Comparison of ENCODE assay signal across 8 cellular contexts in genomic region chrX:71365876-71366673, GRCh38. TPM values are rescaled to one million over a fixed set of nuclear protein-coding genes. Genes with fewer than 3 reads are reported as not detected.
DNase-seq lines count a peak whose midpoint lies in the region; ATAC-seq and TF ChIP-seq lines count a peak whose summit lies in the region.

TSS of gene TAF1 (plus strand) at chrX:71366357. CDS start at chrX:71366375, 18 bp downstream.

- no peaks in the 10 kb centered on the region for H3K9me2 ChIP-seq in PC-9 (ENCODE audit: insufficient read depth)

- H4K20me1 ChIP-seq in PC-9 (ENCODE audit: insufficient read depth) = peaks cover 5% of the 10 kb centered on the region; the same call in 1 of the 2 replicates

- peak within 1 kb of the TSS; percentile 87 for H3K4me3 ChIP-seq in Jurkat, Clone E6-1 (ENCODE audit: low read length)
- peak within 1 kb of the TSS; percentile 92 for H3K4me3 ChIP-seq in PC-9
- peak within 1 kb of the TSS; percentile 51 for H3K4me3 ChIP-seq in mucosa of descending colon

- no peaks in the 10 kb centered on the region for H3K9me3 ChIP-seq in PC-9 (ENCODE audit: insufficient read depth, low read depth)
- no peaks in the 10 kb centered on the region for H3K9me3 ChIP-seq in mucosa of descending colon

- no TSS peak for BruUV-seq in PC-9 (replicated peaks; lab: Mats Ljungman, UMichigan)

- POLR2A ChIA-PET in PC-9 (lab: Charles Lee; ENCODE audit: unreplicated experiment) = interaction anchor here (0.5 to 1.1 kb wide), 12 partner anchors 19 to 1080 kb away, joined by 4 to 14 read pairs (median 5); partner anchors contain the start of genes KIF4A, NONO, PDZD11 and ZMYM3

- no peaks in the 10 kb centered on the region for H3K27me3 ChIP-seq in PC-9 (ENCODE audit: insufficient read depth, low read depth)

- DNase-seq in DMS153 (lab: John Stamatoyannopoulos, UW) (peak; percentile 96), PC-9 (peak; percentile 91 to 97), epithelial cell of prostate (ENCODE audit: low read depth, low spot score) (peak; percentile 91), mucosa of descending colon (peak; percentile 91 to 96 (median 94))
- DNase-seq in Jurkat, Clone E6-1 (ENCODE audit: low read depth, low spot score) = peak; percentile 97
- peak; percentile 81 for DNase-seq in activated T-cell treated with anti-CD3 and anti-CD28 coated beads, Interleukin-2, amount 50 U/mL, for 1 hour
- DNase-seq in stimulated activated CD8-positive, alpha-beta memory T cell treated with anti-CD3 and anti-CD28 coated beads, Interleukin-4, amount 100 ng/mL, for 24 hours (ENCODE audit: low read depth) = peak; percentile 82

- ATAC-seq in GM21619 (IDR thresholded peaks at IDR 0.05; ENCODE audit: unreplicated experiment) (peak; percentile 82), mucosa of descending colon (peak; percentile 94)

- H3K79me2 ChIP-seq in PC-9 (ENCODE audit: low read depth) = peaks cover 45% of the 10 kb centered on the region

- H3K36me3 ChIP-seq in PC-9 (ENCODE audit: low read depth) (peaks cover 6% of the 10 kb centered on the region; the same call in 1 of the 2 replicates), mucosa of descending colon (ENCODE audit: low read depth) (no peaks in the 10 kb centered on the region)

- CTCF ChIA-PET in PC-9 (lab: Charles Lee) = interaction anchor here (0.6 kb wide), 3 partner anchors 112 to 1979 kb away, joined by 3 to 4 read pairs (median 3); partner anchors contain the start of gene ZMYM3

- intact Hi-C loops in PC-9 (cut with micrococcal nuclease; ENCODE audit: unreplicated experiment) = loop anchor here (1.0 kb wide), 1 partner anchor 112 kb away; the partner anchor contains the start of gene ZMYM3
- intact Hi-C loops in mucosa of descending colon (cut with DNase I, micrococcal nuclease) = no loop called here

- H2AFZ ChIP-seq in PC-9 = peak within 1 kb of the TSS; percentile 75

- H3F3A ChIP-seq in PC-9 (ENCODE audit: insufficient read depth, low read depth) = peaks cover 5% of the 10 kb centered on the region; the same call in 1 of the 2 replicates

- H3K4me1 ChIP-seq in PC-9 (replicated peaks; ENCODE audit: insufficient read depth) (peaks cover 15% of the 10 kb centered on the region), mucosa of descending colon (ENCODE audit: low read depth) (peaks cover 6% of the 10 kb centered on the region)

- TF ChIP-seq CTCF in PC-9 (conservative IDR thresholded peaks at IDR 0.05) (no peak), mucosa of descending colon (IDR thresholded peaks at IDR 0.05) (no peak)

- H3K27ac ChIP-seq in PC-9 = peak within 1 kb of the TSS; percentile 94
- H3K27ac ChIP-seq in epithelial cell of prostate = peak within 1 kb of the TSS; percentile 87

- H3K4me2 ChIP-seq in PC-9 = peak within 1 kb of the TSS; percentile 94

RNA-seq across cellular contexts. Expression of gene TAF1, which starts in this region (rescaled TPM):
- 27.9 TPM for polyA plus RNA-seq in Jurkat, Clone E6-1 (2012; ENCODE audit: insufficient read depth, insufficient read length)
- total RNA-seq in PC-9 (2021) = 45.9 and 49.6 TPM in 2 replicates
- 10 to 100 TPM; 28.2 to 44.8 (median 35.4) TPM for total RNA-seq in mucosa of descending colon

Comparison
In these comparisons a context has a peak if more than half of its experiments do, and no peak if none do; other contexts are left out.
1. Peak in every context shown above with its lines: DNase-seq, ATAC-seq, H3K4me3 ChIP-seq and H3K27ac ChIP-seq.